Comparison of ENCODE assay signal across 8 cellular contexts in the genomic region with DNA sequence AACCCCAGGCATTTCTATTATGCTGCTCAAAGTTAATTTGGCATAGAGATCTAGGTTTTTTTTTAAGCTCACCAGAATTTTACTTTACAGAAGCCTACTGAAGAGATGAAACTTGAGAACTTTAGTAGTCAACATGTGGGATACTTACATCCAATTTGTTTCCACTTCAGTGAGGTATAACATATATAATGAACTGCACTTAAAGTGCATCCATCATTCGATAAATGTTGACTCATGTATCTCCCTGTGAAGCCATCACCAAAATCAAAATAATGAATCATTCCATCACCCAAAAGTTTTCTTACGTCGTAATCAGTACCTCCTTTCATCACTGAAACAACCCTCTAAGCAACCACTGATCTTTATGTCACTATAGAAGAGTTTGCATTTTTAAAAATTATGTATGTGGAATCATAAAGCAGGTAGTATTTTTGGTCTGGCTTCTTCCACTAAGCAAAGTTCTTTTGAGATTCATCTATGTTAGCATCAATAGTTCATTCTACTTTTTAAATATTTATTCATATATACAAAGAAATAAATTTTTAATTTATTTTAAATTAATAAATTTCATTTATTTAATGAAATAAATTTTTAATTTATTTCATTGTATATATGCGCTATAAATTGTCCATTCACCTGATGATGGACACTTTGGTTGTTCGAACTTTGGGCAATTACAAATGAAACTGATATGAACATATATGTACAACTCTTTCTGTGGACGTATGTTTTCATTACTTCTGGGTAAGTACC. TPM values are rescaled to one million over a fixed set of nuclear protein-coding genes. Genes with fewer than 3 reads are reported as not detected.
DNase-seq lines count a peak whose midpoint lies in the region; ATAC-seq and TF ChIP-seq lines count a peak whose summit lies in the region.

No MANE protein-coding gene starts in this region.

- peak overlapping the region in 9 of 11 experiments; percentile 13 to 85 (median 49); a peak in 10 of 22 replicates for H3K27ac ChIP-seq in BLaER1 treated with 17β-estradiol and CSF1 and Interleukin-3, amounts not matched to agents 10 nM and 100 nM
- H3K27ac ChIP-seq in MM.1S (ENCODE audit: low read length): no peak overlapping the region
- H3K27ac ChIP-seq in duodenal mucosa (ENCODE audit: low read depth, low read length): peak overlapping the region; percentile 1
- no peak overlapping the region for H3K27ac ChIP-seq in neural cell (ENCODE audit: low read length)

- no peak for TF ChIP-seq CTCF in MM.1S (IDR thresholded peaks at IDR 0.05; ENCODE audit: low read length)
- TF ChIP-seq CTCF in neural cell (IDR thresholded peaks at IDR 0.05; ENCODE audit: poor library complexity, severe bottlenecking): no peak

- peaks cover 0 to 16% (median 10%) of the 10 kb centered on the region in 11 experiments; a peak in 10 of 22 replicates for H3K9me3 ChIP-seq in BLaER1 treated with 17β-estradiol and CSF1 and Interleukin-3, amounts not matched to agents 10 nM and 100 nM (replicated peaks in 1 of 11)
- H3K9me3 ChIP-seq in MM.1S (replicated peaks; ENCODE audit: insufficient read depth, low read length) (no peaks in the 10 kb centered on the region), duodenal mucosa (ENCODE audit: control insufficient read depth in 1 of 2, low read length in 2 of 2) (peaks cover 0 to 4% of the 10 kb centered on the region in 2 donors), neural cell (ENCODE audit: low read length) (no peaks in the 10 kb centered on the region)

- no peaks in the 10 kb centered on the region for H3K36me3 ChIP-seq in BLaER1 treated with 17β-estradiol and CSF1 and Interleukin-3, amounts not matched to agents 10 nM and 100 nM
- H3K36me3 ChIP-seq in MM.1S (replicated peaks; ENCODE audit: insufficient read depth, low read length) (no peaks in the 10 kb centered on the region), duodenal mucosa (ENCODE audit: control insufficient read depth in 1 of 2, insufficient read depth in 2 of 2, low read length in 2 of 2) (no peaks in the 10 kb centered on the region), neural cell (ENCODE audit: insufficient read depth, low read length) (no peaks in the 10 kb centered on the region)

- peaks cover 6 to 26% (median 11%) of the 10 kb centered on the region in 10 experiments; a peak in 14 of 20 replicates for H3K4me1 ChIP-seq in BLaER1 treated with 17β-estradiol and CSF1 and Interleukin-3, amounts not matched to agents 10 nM and 100 nM
- H3K4me1 ChIP-seq in MM.1S (ENCODE audit: low read length): no peaks in the 10 kb centered on the region
- no peaks in the 10 kb centered on the region for H3K4me1 ChIP-seq in duodenal mucosa (ENCODE audit: control insufficient read depth in 1 of 2, insufficient read depth in 2 of 2, low read length in 2 of 2)

- H3K9me2 ChIP-seq in MM.1S (replicated peaks; ENCODE audit: insufficient read depth, low read length) (no peaks in the 10 kb centered on the region), neural cell (ENCODE audit: insufficient read depth, low read length) (no peaks in the 10 kb centered on the region)

- DNase-seq in MM.1S (no peak), NCI-H2029 treated with DMSO at 0.1 percent for 48 hours (lab: John Stamatoyannopoulos, UW) (no peak), NCI-H1105 treated with DMSO at 0.1 percent for 48 hours (lab: John Stamatoyannopoulos, UW) (no peak)
- DNase-seq in stimulated activated CD8-positive, alpha-beta memory T cell treated with anti-CD3 and anti-CD28 coated beads, Interleukin-4, amount 100 ng/mL, for 48 hours: no peak

- no peak for ATAC-seq in HG02623 (IDR thresholded peaks at IDR 0.05; ENCODE audit: unreplicated experiment)

- H2AFZ ChIP-seq in MM.1S (ENCODE audit: low read length) (peak overlapping the region; percentile 79), neural cell (ENCODE audit: low read depth, low read length) (peak overlapping the region; percentile 14)

- TF ChIP-seq RAD21 in neural cell (conservative IDR thresholded peaks at IDR 0.05): no peak

- H3K79me2 ChIP-seq in MM.1S (ENCODE audit: low read length): peaks cover 18% of the 10 kb centered on the region
- H3K79me2 ChIP-seq in neural cell (replicated peaks; ENCODE audit: insufficient read depth, low read length): no peaks in the 10 kb centered on the region

- TF ChIP-seq EP300 in neural cell (conservative IDR thresholded peaks at IDR 0.05; ENCODE audit: poor library complexity, severe bottlenecking): no peak

- peak overlapping the region; percentile 57 to 77 (median 68) for H3K4me3 ChIP-seq in BLaER1 treated with 17β-estradiol and CSF1 and Interleukin-3, amounts not matched to agents 10 nM and 100 nM
- H3K4me3 ChIP-seq in MM.1S (ENCODE audit: low read length): peak overlapping the region; percentile 82
- peak overlapping the region; percentile 79 for H3K4me3 ChIP-seq in duodenal mucosa (ENCODE audit: low read depth in 1 of 2, low read length in 2 of 2)
- peak overlapping the region; percentile 65 for H3K4me3 ChIP-seq in neural cell (ENCODE audit: low read length)

- H3K9ac ChIP-seq in BLaER1 treated with 17β-estradiol and CSF1 and Interleukin-3, amounts not matched to agents 10 nM and 100 nM: peak overlapping the region; percentile 69 to 85 (median 77); a peak in 21 of 22 replicates
- H3K9ac ChIP-seq in MM.1S (ENCODE audit: low read length) (peak overlapping the region; percentile 51; the same call in 1 of the 2 replicates), duodenal mucosa (ENCODE audit: low read depth in 1 of 2, low read length in 2 of 2) (peak overlapping the region in 1 of 2 donors; percentile 39), neural cell (ENCODE audit: low read length) (peak overlapping the region; percentile 63)

- H3F3A ChIP-seq in MM.1S (ENCODE audit: insufficient read depth, low read length): peaks cover 5% of the 10 kb centered on the region; the same call in 1 of the 2 replicates
- peaks cover 3% of the 10 kb centered on the region for H3F3A ChIP-seq in neural cell (ENCODE audit: insufficient read depth, low read length, poor library complexity, severe bottlenecking)

- H3K4me2 ChIP-seq in BLaER1 treated with 17β-estradiol and CSF1 and Interleukin-3, amounts not matched to agents 10 nM and 100 nM: peak overlapping the region; percentile 80 to 89 (median 82)
- H3K4me2 ChIP-seq in MM.1S (ENCODE audit: low read depth, low read length) (peak overlapping the region; percentile 96), neural cell (ENCODE audit: low read length) (peak overlapping the region; percentile 31)

- no peaks in the 10 kb centered on the region for H4K20me1 ChIP-seq in BLaER1 treated with 17β-estradiol and CSF1 and Interleukin-3, amounts not matched to agents 10 nM and 100 nM
- H4K20me1 ChIP-seq in MM.1S (ENCODE audit: insufficient read depth, low read length) (no peaks in the 10 kb centered on the region), neural cell (ENCODE audit: insufficient read depth) (no peaks in the 10 kb centered on the region)

- peaks cover 0 to 25% (median 16%) of the 10 kb centered on the region in 11 experiments; a peak in 13 of 22 replicates for H3K27me3 ChIP-seq in BLaER1 treated with 17β-estradiol and CSF1 and Interleukin-3, amounts not matched to agents 10 nM and 100 nM
- H3K27me3 ChIP-seq in MM.1S (replicated peaks; ENCODE audit: insufficient read depth, low read length) (no peaks in the 10 kb centered on the region), duodenal mucosa (ENCODE audit: control insufficient read depth in 1 of 2, insufficient read depth in 2 of 2, low read length in 2 of 2) (no peaks in the 10 kb centered on the region), neural cell (ENCODE audit: insufficient read depth, low read depth, low read length) (peaks cover 28% of the 10 kb centered on the region)

TF ChIP-seq in neural cell, 6 proteins besides CTCF, POLR2A, EP300 and RAD21:
- TF ChIP-seq, protein P1, sequence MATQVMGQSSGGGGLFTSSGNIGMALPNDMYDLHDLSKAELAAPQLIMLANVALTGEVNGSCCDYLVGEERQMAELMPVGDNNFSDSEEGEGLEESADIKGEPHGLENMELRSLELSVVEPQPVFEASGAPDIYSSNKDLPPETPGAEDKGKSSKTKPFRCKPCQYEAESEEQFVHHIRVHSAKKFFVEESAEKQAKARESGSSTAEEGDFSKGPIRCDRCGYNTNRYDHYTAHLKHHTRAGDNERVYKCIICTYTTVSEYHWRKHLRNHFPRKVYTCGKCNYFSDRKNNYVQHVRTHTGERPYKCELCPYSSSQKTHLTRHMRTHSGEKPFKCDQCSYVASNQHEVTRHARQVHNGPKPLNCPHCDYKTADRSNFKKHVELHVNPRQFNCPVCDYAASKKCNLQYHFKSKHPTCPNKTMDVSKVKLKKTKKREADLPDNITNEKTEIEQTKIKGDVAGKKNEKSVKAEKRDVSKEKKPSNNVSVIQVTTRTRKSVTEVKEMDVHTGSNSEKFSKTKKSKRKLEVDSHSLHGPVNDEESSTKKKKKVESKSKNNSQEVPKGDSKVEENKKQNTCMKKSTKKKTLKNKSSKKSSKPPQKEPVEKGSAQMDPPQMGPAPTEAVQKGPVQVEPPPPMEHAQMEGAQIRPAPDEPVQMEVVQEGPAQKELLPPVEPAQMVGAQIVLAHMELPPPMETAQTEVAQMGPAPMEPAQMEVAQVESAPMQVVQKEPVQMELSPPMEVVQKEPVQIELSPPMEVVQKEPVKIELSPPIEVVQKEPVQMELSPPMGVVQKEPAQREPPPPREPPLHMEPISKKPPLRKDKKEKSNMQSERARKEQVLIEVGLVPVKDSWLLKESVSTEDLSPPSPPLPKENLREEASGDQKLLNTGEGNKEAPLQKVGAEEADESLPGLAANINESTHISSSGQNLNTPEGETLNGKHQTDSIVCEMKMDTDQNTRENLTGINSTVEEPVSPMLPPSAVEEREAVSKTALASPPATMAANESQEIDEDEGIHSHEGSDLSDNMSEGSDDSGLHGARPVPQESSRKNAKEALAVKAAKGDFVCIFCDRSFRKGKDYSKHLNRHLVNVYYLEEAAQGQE (IDR thresholded peaks at IDR 0.05; ENCODE audit: borderline replicate concordance): no peak
- TF ChIP-seq TAF1 (IDR thresholded peaks at IDR 0.05; ENCODE audit: low read depth): no peak
- TF ChIP-seq POLR2AphosphoS5 (IDR thresholded peaks at IDR 0.05): no peak
- TF ChIP-seq SMC3 (conservative IDR thresholded peaks at IDR 0.05; ENCODE audit: poor library complexity): no peak
- TF ChIP-seq MXI1 (conservative IDR thresholded peaks at IDR 0.05; ENCODE audit: poor library complexity, severe bottlenecking): no peak
- no peak for TF ChIP-seq EZH2 (IDR thresholded peaks at IDR 0.05; ENCODE audit: borderline replicate concordance, insufficient read depth, low read length, poor library complexity, severe bottlenecking)

RNA-seq across cellular contexts. Expression of a gene that starts 2.0 kb away (rescaled TPM):
- polyA plus RNA-seq in neural cell: 1.9 and 10.2 TPM in 2 replicates
- 2.9 and 3.9 TPM in 2 replicates for polyA minus RNA-seq in neural cell

Comparison
In these comparisons a context has a peak if more than half of its experiments do, and no peak if none do; other contexts are left out.
1. H3K27ac ChIP-seq: peak in BLaER1 treated with 17β-estradiol and CSF1 and Interleukin-3, amounts not matched to agents 10 nM and 100 nM (9 of 11) and duodenal mucosa (single experiment); none in MM.1S (single experiment) and neural cell (single experiment).
2. H3K4me2 ChIP-seq: peak in every context shown above with its lines; median percentile 96 in MM.1S; 82 in BLaER1 treated with 17β-estradiol and CSF1 and Interleukin-3, amounts not matched to agents 10 nM and 100 nM; 31 in neural cell.
3. Peak in every context shown above with its lines, with median percentiles within 50 percentile points of each other: H3K4me3 ChIP-seq.